ENCODE assay signal across 22 cellular contexts in genomic region chr14:89401241-89401640, GRCh38. TPM values are rescaled to one million over a fixed set of nuclear protein-coding genes. Genes with fewer than 3 reads are reported as not detected.
DNase-seq lines count a peak whose midpoint lies in the region; ATAC-seq and TF ChIP-seq lines count a peak whose summit lies in the region.
"Had no signal": no experiment of that assay in that cellular context is flagged by ENCODE, and none has a peak within 500 bp of the region (broad histone marks: within the 10 kb centered on the region; RNA-seq: fewer than 3 reads in every experiment).

No MANE protein-coding gene starts in this region.

- no peak for TF ChIP-seq CTCF in osteocyte (IDR thresholded peaks at IDR 0.05)

- ATAC-seq in effector memory CD8-positive, alpha-beta T cell (replicated peaks), result no peak
- no peak for ATAC-seq in T-cell (replicated peaks in 1 of 4)
- ATAC-seq: left lobe of liver had no signal

- peaks cover 55 to 72% of the 10 kb centered on the region in 2 donors for H3K4me1 Mint-ChIP-seq in effector memory CD8-positive, alpha-beta T cell (ENCODE audit: low read depth in 2 of 2)
- H3K4me1 Mint-ChIP-seq in osteocyte (ENCODE audit: unreplicated experiment) (peaks cover 32% of the 10 kb centered on the region), T-cell (peaks cover 63 to 78% (median 71%) of the 10 kb centered on the region in 3 donors)
- H3K4me1 Mint-ChIP-seq in activated naive CD8-positive, alpha-beta T cell treated with anti-CD3 and anti-CD28 coated beads for 36 hours, result peaks cover 59% of the 10 kb centered on the region

- peaks cover 12% of the 10 kb centered on the region for H3K36me3 Mint-ChIP-seq in effector memory CD8-positive, alpha-beta T cell (ENCODE audit: insufficient read depth)
- H3K36me3 Mint-ChIP-seq in osteocyte (ENCODE audit: unreplicated experiment) (peaks cover 31% of the 10 kb centered on the region), T-cell (peaks cover 41% of the 10 kb centered on the region)
- peaks cover 63% of the 10 kb centered on the region for H3K36me3 Mint-ChIP-seq in activated naive CD8-positive, alpha-beta T cell treated with anti-CD3 and anti-CD28 coated beads for 36 hours

- DNase-seq in Daoy (ENCODE audit: low read depth) (peak; percentile 27), M059J (ENCODE audit: low read depth) (peak; percentile 52), osteocyte (ENCODE audit: extremely low spot score, unreplicated experiment) (no peak), KBM-7 (no peak), T-cell (no peak)
- DNase-seq in effector memory CD8-positive, alpha-beta T cell, result no peak
- no peak for DNase-seq in activated naive CD8-positive, alpha-beta T cell treated with anti-CD3 and anti-CD28 coated beads for 36 hours
- DNase-seq: activated CD4-positive, alpha-beta memory T cell treated with anti-CD3 and anti-CD28 coated beads, Interleukin-2, amount 10 ng/mL, durations not matched to agents 7 days and 5 days; activated CD8-positive, alpha-beta memory T cell treated with anti-CD3 and anti-CD28 coated beads, Interleukin-2, amount 50 U/mL, for 4 hours; activated naive CD4-positive, alpha-beta T cell treated with Interleukin-2 at 50 U/mL for 16 hours; amniotic stem cell; Caco-2; DMS53; gastrocnemius medialis; GM23248; MV-4-11; SHP77 treated with DMSO at 0.1 percent for 48 hours; stimulated activated CD4-positive, alpha-beta T cell treated with anti-CD3 and anti-CD28 coated beads, Interleukin-4, amount 100 ng/mL, for 24 hours; trophoblast cell had no signal

- peak overlapping the region; percentile 41 to 42 for H3K27ac Mint-ChIP-seq in effector memory CD8-positive, alpha-beta T cell
- H3K27ac Mint-ChIP-seq in osteocyte (ENCODE audit: unreplicated experiment) (peak overlapping the region; percentile 76), T-cell (no peak overlapping the region)
- no peak overlapping the region for H3K27ac Mint-ChIP-seq in activated naive CD8-positive, alpha-beta T cell treated with anti-CD3 and anti-CD28 coated beads for 36 hours
- H3K27ac Mint-ChIP-seq: activated CD4-positive, alpha-beta memory T cell treated with anti-CD3 and anti-CD28 coated beads, Interleukin-2, amount 10 ng/mL, durations not matched to agents 7 days and 5 days; T-helper 2 cell treated with Interferon-gamma antibody and Interleukin-4, amounts not matched to agents 5 μg/mL and 100 μg/mL, for 36 hours had no signal

- POLR2A ChIA-PET in T-cell (lab: Charles Lee), result interaction anchor here in 1 of 2 donors (0.6 kb wide), 1 partner anchor 89 kb away, joined by 5 read pairs; no protein-coding TSS in a partner anchor

- in situ Hi-C loops in KBM-7 (cut with MboI; ENCODE audit: low pct_unique_long_range_greater_than_20kb, low sequenced_read_pairs), result no loop called here

- no peaks in the 10 kb centered on the region for H3K9me3 Mint-ChIP-seq in effector memory CD8-positive, alpha-beta T cell
- H3K9me3 Mint-ChIP-seq in osteocyte (ENCODE audit: unreplicated experiment) (no peaks in the 10 kb centered on the region), T-cell (no peaks in the 10 kb centered on the region)
- H3K9me3 Mint-ChIP-seq in activated naive CD8-positive, alpha-beta T cell treated with anti-CD3 and anti-CD28 coated beads for 36 hours, result no peaks in the 10 kb centered on the region
- H3K9me3 Mint-ChIP-seq: activated CD4-positive, alpha-beta memory T cell treated with anti-CD3 and anti-CD28 coated beads, Interleukin-2, amount 10 ng/mL, durations not matched to agents 7 days and 5 days; memory B cell; T-helper 2 cell treated with Interferon-gamma antibody and Interleukin-4, amounts not matched to agents 5 μg/mL and 100 μg/mL, for 36 hours had no signal

- CTCF ChIA-PET in T-cell (lab: Charles Lee), result no interaction called here

- no peaks in the 10 kb centered on the region for H3K27me3 Mint-ChIP-seq in effector memory CD8-positive, alpha-beta T cell
- H3K27me3 Mint-ChIP-seq in osteocyte (ENCODE audit: unreplicated experiment), result no peaks in the 10 kb centered on the region
- H3K27me3 Mint-ChIP-seq in activated naive CD8-positive, alpha-beta T cell treated with anti-CD3 and anti-CD28 coated beads for 36 hours, result no peaks in the 10 kb centered on the region
- no peaks in the 10 kb centered on the region for H3K27me3 Mint-ChIP-seq in T-cell
- H3K27me3 Mint-ChIP-seq: activated CD4-positive, alpha-beta memory T cell treated with anti-CD3 and anti-CD28 coated beads, Interleukin-2, amount 10 ng/mL, durations not matched to agents 7 days and 5 days; memory B cell had no signal

- no peak overlapping the region for H3K4me3 Mint-ChIP-seq in effector memory CD8-positive, alpha-beta T cell
- H3K4me3 Mint-ChIP-seq in osteocyte (ENCODE audit: unreplicated experiment) (no peak overlapping the region), T-cell (no peak overlapping the region)
- H3K4me3 Mint-ChIP-seq in activated naive CD8-positive, alpha-beta T cell treated with anti-CD3 and anti-CD28 coated beads for 36 hours, result no peak overlapping the region
- H3K4me3 Mint-ChIP-seq: activated CD4-positive, alpha-beta memory T cell treated with anti-CD3 and anti-CD28 coated beads, Interleukin-2, amount 10 ng/mL, durations not matched to agents 7 days and 5 days; memory B cell; T-helper 2 cell treated with Interferon-gamma antibody and Interleukin-4, amounts not matched to agents 5 μg/mL and 100 μg/mL, for 36 hours had no signal

RNA-seq across cellular contexts. Expression of gene FOXN3, which starts 15.8 kb away (rescaled TPM):
- 17.7 and 34.4 TPM in 2 replicates for total RNA-seq in Daoy (2014; rRNA removed; shearing (Covaris generic))
- 9.0 and 16.7 TPM in 2 replicates for total RNA-seq in M059J (2014; rRNA removed; shearing (Covaris generic))
- total RNA-seq in osteocyte, result 120 and 130 TPM in 2 replicates
- total RNA-seq in activated naive CD8-positive, alpha-beta T cell treated with anti-CD3 and anti-CD28 coated beads for 36 hours, result 10 to 100 TPM; 80.1 to 82.4 TPM
- 100 to 1,000 TPM in 3 of 5 donors, 10 to 100 TPM in 2; 92.8 to 176 (median 103) TPM for total RNA-seq in T-cell

Comparison
In these comparisons a context has a peak if more than half of its experiments do, and no peak if none do; other contexts are left out.
1. DNase-seq: peak in Daoy (single experiment) and M059J (single experiment); none in effector memory CD8-positive, alpha-beta T cell (0 of 3), osteocyte (single experiment), activated naive CD8-positive, alpha-beta T cell treated with anti-CD3 and anti-CD28 coated beads for 36 hours (single experiment), KBM-7 (single experiment) and T-cell (0 of 34).
2. H3K27ac Mint-ChIP-seq: peak in effector memory CD8-positive, alpha-beta T cell (2 of 2) and osteocyte (single experiment); none in activated naive CD8-positive, alpha-beta T cell treated with anti-CD3 and anti-CD28 coated beads for 36 hours (single experiment) and T-cell (0 of 2).